Comparison of ENCODE assay signal across 1 cellular context in the genomic region with DNA sequence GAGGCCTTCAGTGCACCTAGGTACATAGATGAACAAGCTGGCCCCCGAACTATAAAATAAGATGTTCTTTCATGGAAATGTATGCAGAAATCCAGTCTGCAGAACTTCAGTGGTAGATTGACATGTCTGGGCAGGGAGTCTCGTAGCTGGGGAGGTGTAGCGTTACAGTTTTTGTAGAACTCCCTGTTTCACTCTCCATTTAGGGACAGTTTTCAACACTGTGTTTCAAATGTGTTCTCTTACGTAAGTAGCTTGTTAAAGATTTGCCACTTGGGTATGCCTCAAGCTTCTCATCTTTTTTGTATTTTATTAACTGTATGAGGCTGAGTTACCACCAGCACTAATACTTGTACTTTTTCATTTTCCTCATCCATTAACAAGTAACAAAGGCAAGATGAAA.
TF ChIP-seq lines count a peak whose summit lies in the region.

No MANE protein-coding gene starts in this region.

TF ChIP-seq in WTC11, 78 proteins besides CTCF, POLR2A, EP300 and RAD21:
- TF ChIP-seq, protein P1, sequence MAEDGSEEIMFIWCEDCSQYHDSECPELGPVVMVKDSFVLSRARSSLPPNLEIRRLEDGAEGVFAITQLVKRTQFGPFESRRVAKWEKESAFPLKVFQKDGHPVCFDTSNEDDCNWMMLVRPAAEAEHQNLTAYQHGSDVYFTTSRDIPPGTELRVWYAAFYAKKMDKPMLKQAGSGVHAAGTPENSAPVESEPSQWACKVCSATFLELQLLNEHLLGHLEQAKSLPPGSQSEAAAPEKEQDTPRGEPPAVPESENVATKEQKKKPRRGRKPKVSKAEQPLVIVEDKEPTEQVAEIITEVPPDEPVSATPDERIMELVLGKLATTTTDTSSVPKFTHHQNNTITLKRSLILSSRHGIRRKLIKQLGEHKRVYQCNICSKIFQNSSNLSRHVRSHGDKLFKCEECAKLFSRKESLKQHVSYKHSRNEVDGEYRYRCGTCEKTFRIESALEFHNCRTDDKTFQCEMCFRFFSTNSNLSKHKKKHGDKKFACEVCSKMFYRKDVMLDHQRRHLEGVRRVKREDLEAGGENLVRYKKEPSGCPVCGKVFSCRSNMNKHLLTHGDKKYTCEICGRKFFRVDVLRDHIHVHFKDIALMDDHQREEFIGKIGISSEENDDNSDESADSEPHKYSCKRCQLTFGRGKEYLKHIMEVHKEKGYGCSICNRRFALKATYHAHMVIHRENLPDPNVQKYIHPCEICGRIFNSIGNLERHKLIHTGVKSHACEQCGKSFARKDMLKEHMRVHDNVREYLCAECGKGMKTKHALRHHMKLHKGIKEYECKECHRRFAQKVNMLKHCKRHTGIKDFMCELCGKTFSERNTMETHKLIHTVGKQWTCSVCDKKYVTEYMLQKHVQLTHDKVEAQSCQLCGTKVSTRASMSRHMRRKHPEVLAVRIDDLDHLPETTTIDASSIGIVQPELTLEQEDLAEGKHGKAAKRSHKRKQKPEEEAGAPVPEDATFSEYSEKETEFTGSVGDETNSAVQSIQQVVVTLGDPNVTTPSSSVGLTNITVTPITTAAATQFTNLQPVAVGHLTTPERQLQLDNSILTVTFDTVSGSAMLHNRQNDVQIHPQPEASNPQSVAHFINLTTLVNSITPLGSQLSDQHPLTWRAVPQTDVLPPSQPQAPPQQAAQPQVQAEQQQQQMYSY (CRISPR knock-in tag; IDR thresholded peaks at IDR 0.05) = no peak
- TF ChIP-seq ZNF425 (CRISPR knock-in tag; conservative IDR thresholded peaks at IDR 0.05) = no peak
- TF ChIP-seq ESRRA (CRISPR knock-in tag; IDR thresholded peaks at IDR 0.05; ENCODE audit: borderline replicate concordance) = no peak
TF ChIP-seq in WTC11: peak in this region for 0.
